Comparison of ENCODE assay signal across 36 cellular contexts in the genomic region with DNA sequence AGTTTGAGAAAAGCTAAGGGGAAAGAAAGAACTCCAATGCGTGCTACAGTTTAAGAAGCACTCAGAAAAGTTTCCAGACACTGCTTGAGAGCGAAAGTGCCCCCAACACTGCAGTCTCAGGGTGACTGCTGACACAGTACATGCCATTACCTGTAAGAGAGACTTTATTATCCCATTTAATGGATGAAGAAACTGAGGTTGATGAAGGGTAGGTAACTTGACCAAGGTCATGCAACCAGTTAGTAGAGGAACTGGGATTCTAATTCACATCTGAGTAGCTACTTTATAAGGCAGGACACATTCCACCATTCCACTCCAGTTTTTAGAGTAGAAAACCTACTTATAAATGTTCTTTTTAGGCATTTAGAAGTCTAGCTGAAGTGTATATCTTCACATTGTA. TPM values are rescaled to one million over a fixed set of nuclear protein-coding genes. Genes with fewer than 3 reads are reported as not detected.
DNase-seq lines count a peak whose midpoint lies in the region; ATAC-seq, FAIRE-seq and TF ChIP-seq lines count a peak whose summit lies in the region.
"Had no signal": no experiment of that assay in that cellular context is flagged by ENCODE, and none has a peak within 500 bp of the region (broad histone marks: within the 10 kb centered on the region; RNA-seq: fewer than 3 reads in every experiment).

No MANE protein-coding gene starts in this region.

- H3K36me3 Mint-ChIP-seq in astrocyte (ENCODE audit: low read depth, unreplicated experiment), result peaks cover 3% of the 10 kb centered on the region
- H3K36me3 Mint-ChIP-seq in activated T-helper 1 cell treated with anti-CD3 and anti-CD28 coated beads, Interleukin-12 subunit alpha, Interleukin-12 subunit beta, Interleukin-2, Interleukin-4 antibody, amounts not matched to agents 30 ng/mL and 10 ng/mL and 1 ng/mL, durations not matched to agents 14 hours and 24 hours and 36 hours (ENCODE audit: low read depth), result no peaks in the 10 kb centered on the region
- H3K36me3 Mint-ChIP-seq: CD14-positive monocyte; CD4-positive, alpha-beta memory T cell; CD4-positive, CD25-positive, alpha-beta regulatory T cell; CD8-positive, alpha-beta memory T cell; CD8-positive, alpha-beta T cell had no signal

- POLR2A ChIA-PET in HepG2 (lab: Yijun Ruan, JAX), result no interaction called here
- POLR2A ChIA-PET in A549 (lab: Yijun Ruan, JAX), result no interaction called here
- POLR2A ChIA-PET in K562 (lab: Yijun Ruan, JAX), result interaction anchor here (1.4 kb wide), 1 partner anchor 10 kb away, joined by 8 read pairs; no protein-coding TSS in a partner anchor

- H3K27ac ChIP-seq in HepG2 (ENCODE audit: extremely low read length, insufficient read depth, low read length) (no peak overlapping the region), right lobe of liver (no peak overlapping the region), A549 (no peak overlapping the region), astrocyte (ENCODE audit: low read depth, low read length) (no peak overlapping the region), K562 (ENCODE audit: extremely low read depth, low read depth, low read length) (no peak overlapping the region)
- H3K27ac ChIP-seq: 22Rv1; BLaER1; BLaER1 treated with 17β-estradiol and CSF1 and Interleukin-3, amounts not matched to agents 10 nM and 100 nM; C4-2B had no signal

- H3K36me3 ChIP-seq in HepG2 (replicated peaks in 1 of 2; ENCODE audit: control insufficient read depth in 1 of 2, insufficient read depth in 2 of 2, low read length in 2 of 2) (no peaks in the 10 kb centered on the region), right lobe of liver (no peaks in the 10 kb centered on the region), astrocyte (ENCODE audit: insufficient read depth, low read length) (no peaks in the 10 kb centered on the region), K562 (ENCODE audit: control insufficient read depth, insufficient read depth, low read length) (no peaks in the 10 kb centered on the region)
- H3K36me3 ChIP-seq: BE2C; BLaER1; BLaER1 treated with 17β-estradiol and CSF1 and Interleukin-3, amounts not matched to agents 10 nM and 100 nM had no signal

- intact Hi-C loops in HepG2 (cut with micrococcal nuclease; ENCODE audit: unreplicated experiment) (no loop called here), right lobe of liver (cut with DNase I) (no loop called here), K562 (cut with micrococcal nuclease) (no loop called here)
- intact Hi-C loops in activated T-helper 1 cell treated with anti-CD3 and anti-CD28 coated beads, Interleukin-12 subunit alpha, Interleukin-12 subunit beta, Interleukin-2, Interleukin-4 antibody, amounts not matched to agents 30 ng/mL and 10 ng/mL and 1 ng/mL, durations not matched to agents 14 hours and 24 hours and 36 hours (cut with micrococcal nuclease), result no loop called here

- H3K27me3 ChIP-seq in HepG2 (ENCODE audit: control insufficient read depth in 1 of 2, insufficient read depth in 2 of 2, low read length in 2 of 2), result no peaks in the 10 kb centered on the region; a peak in 3 of 5 replicates
- H3K27me3 ChIP-seq in right lobe of liver, result no peaks in the 10 kb centered on the region
- H3K27me3 ChIP-seq in astrocyte (ENCODE audit: insufficient read depth, low read length), result no peaks in the 10 kb centered on the region
- H3K27me3 ChIP-seq in K562 (ENCODE audit: control insufficient read depth in 2 of 2, insufficient read depth in 2 of 2, low read length in 2 of 2), result no peaks in the 10 kb centered on the region; a peak in 1 of 5 replicates
- H3K27me3 ChIP-seq: BE2C; BLaER1; BLaER1 treated with 17β-estradiol and CSF1 and Interleukin-3, amounts not matched to agents 10 nM and 100 nM had no signal

- 25% methylated on average over 2 of the region's 2 CpGs for WGBS in HepG2 (ENCODE audit: low lambda C conversion rate)
- WGBS in right lobe of liver (ENCODE audit: insufficient coverage, low coverage, low lambda C conversion rate, missing lambda C conversion rate), result 100% methylated on average over 2 of the region's 2 CpGs
- WGBS in A549 (ENCODE audit: missing lambda C conversion rate), result 64% methylated on average over 2 of the region's 2 CpGs
- WGBS in K562 (ENCODE audit: insufficient coverage, low coverage, missing lambda C conversion rate), result 13% methylated on average over 2 of the region's 2 CpGs

- H3K4me3 ChIP-seq in HepG2 (replicated peaks in 1 of 3; ENCODE audit: insufficient read depth in 1 of 3, low read depth in 2 of 3, low read length in 3 of 3) (no peak overlapping the region), right lobe of liver (no peak overlapping the region), A549 (no peak overlapping the region), astrocyte (ENCODE audit: insufficient read depth, low read depth, low read length) (no peak overlapping the region), K562 (no peak overlapping the region)
- H3K4me3 ChIP-seq: BLaER1; BLaER1 treated with 17β-estradiol and CSF1 and Interleukin-3, amounts not matched to agents 10 nM and 100 nM had no signal

- TF ChIP-seq RAD21 in HepG2 (CRISPR knock-in tag; IDR thresholded peaks at IDR 0.05) (no peak), A549 (conservative IDR thresholded peaks at IDR 0.05 in 1 of 2, IDR thresholded peaks at IDR 0.05 in 1 of 2) (no peak), K562 (CRISPR knock-in tag; conservative IDR thresholded peaks at IDR 0.05 in 1 of 2, IDR thresholded peaks at IDR 0.05 in 1 of 2) (no peak)

- TF ChIP-seq POLR2A in HepG2 (IDR thresholded peaks at IDR 0.05; ENCODE audit: insufficient read depth in 1 of 2, low read depth in 2 of 2, low read length in 2 of 2) (no peak), right lobe of liver (IDR thresholded peaks at IDR 0.05) (no peak), A549 (IDR thresholded peaks at IDR 0.05; ENCODE audit: low read length) (no peak), K562 (conservative IDR thresholded peaks at IDR 0.05) (no peak)

- H3K4me2 ChIP-seq in HepG2 (ENCODE audit: low read depth, low read length) (no peak overlapping the region), A549 (no peak overlapping the region), astrocyte (ENCODE audit: low read length) (no peak overlapping the region), K562 (ENCODE audit: insufficient read depth, low read length) (no peak overlapping the region)
- H3K4me2 ChIP-seq: BLaER1 had no signal

- H3K9me3 Mint-ChIP-seq in astrocyte (ENCODE audit: unreplicated experiment), result peaks cover 5% of the 10 kb centered on the region
- no peaks in the 10 kb centered on the region for H3K9me3 Mint-ChIP-seq in activated T-helper 1 cell treated with anti-CD3 and anti-CD28 coated beads, Interleukin-12 subunit alpha, Interleukin-12 subunit beta, Interleukin-2, Interleukin-4 antibody, amounts not matched to agents 30 ng/mL and 10 ng/mL and 1 ng/mL, durations not matched to agents 14 hours and 24 hours and 36 hours
- H3K9me3 Mint-ChIP-seq: CD4-positive, alpha-beta memory T cell; CD4-positive, alpha-beta T cell; CD4-positive, CD25-positive, alpha-beta regulatory T cell; CD8-positive, alpha-beta memory T cell; CD8-positive, alpha-beta T cell had no signal

- no peaks in the 10 kb centered on the region for H3K27me3 Mint-ChIP-seq in astrocyte (ENCODE audit: low read depth, unreplicated experiment)
- peaks cover 4% of the 10 kb centered on the region for H3K27me3 Mint-ChIP-seq in activated T-helper 1 cell treated with anti-CD3 and anti-CD28 coated beads, Interleukin-12 subunit alpha, Interleukin-12 subunit beta, Interleukin-2, Interleukin-4 antibody, amounts not matched to agents 30 ng/mL and 10 ng/mL and 1 ng/mL, durations not matched to agents 14 hours and 24 hours and 36 hours (ENCODE audit: insufficient read depth)
- H3K27me3 Mint-ChIP-seq: CD4-positive, alpha-beta memory T cell; CD4-positive, alpha-beta T cell had no signal

- H3K9me1 ChIP-seq in K562 (ENCODE audit: control insufficient read depth, insufficient read depth, low read length), result no peaks in the 10 kb centered on the region

- no peak overlapping the region for H3K4me3 Mint-ChIP-seq in astrocyte (ENCODE audit: unreplicated experiment)
- no peak overlapping the region for H3K4me3 Mint-ChIP-seq in activated T-helper 1 cell treated with anti-CD3 and anti-CD28 coated beads, Interleukin-12 subunit alpha, Interleukin-12 subunit beta, Interleukin-2, Interleukin-4 antibody, amounts not matched to agents 30 ng/mL and 10 ng/mL and 1 ng/mL, durations not matched to agents 14 hours and 24 hours and 36 hours
- H3K4me3 Mint-ChIP-seq: B cell; CD14-positive monocyte; CD4-positive, alpha-beta memory T cell; CD4-positive, alpha-beta T cell; CD4-positive, CD25-positive, alpha-beta regulatory T cell; CD8-positive, alpha-beta memory T cell; CD8-positive, alpha-beta T cell had no signal

- H3K27ac Mint-ChIP-seq in astrocyte (ENCODE audit: unreplicated experiment), result no peak overlapping the region
- no peak overlapping the region for H3K27ac Mint-ChIP-seq in activated T-helper 1 cell treated with anti-CD3 and anti-CD28 coated beads, Interleukin-12 subunit alpha, Interleukin-12 subunit beta, Interleukin-2, Interleukin-4 antibody, amounts not matched to agents 30 ng/mL and 10 ng/mL and 1 ng/mL, durations not matched to agents 14 hours and 24 hours and 36 hours
- H3K27ac Mint-ChIP-seq: B cell; CD4-positive, alpha-beta memory T cell; CD4-positive, alpha-beta T cell; CD4-positive, CD25-positive, alpha-beta regulatory T cell; CD8-positive, alpha-beta T cell had no signal

- in situ Hi-C loops in HepG2 (cut with HindIII; ENCODE audit: extremely low pct_ligation_motif_present, low pct_unique_long_range_greater_than_20kb), result no loop called here
- in situ Hi-C loops in K562 (cut with MboI), result loop anchor here (25.0 kb wide), 1 partner anchor 607 kb away; no protein-coding TSS in a partner anchor

- H3K79me2 ChIP-seq in HepG2 (ENCODE audit: insufficient read depth, low read length) (no peaks in the 10 kb centered on the region), astrocyte (ENCODE audit: insufficient read depth, low read length) (no peaks in the 10 kb centered on the region), K562 (ENCODE audit: control insufficient read depth, insufficient read depth, low read length) (no peaks in the 10 kb centered on the region)

- H3K9me3 ChIP-seq in HepG2 (ENCODE audit: low read length), result no peaks in the 10 kb centered on the region
- H3K9me3 ChIP-seq in right lobe of liver, result no peaks in the 10 kb centered on the region
- H3K9me3 ChIP-seq in A549, result 0 out of 3 replicates have a peak, but pooled peaks cover 4% of the 10 kb centered on the region
- peaks cover 5% of the 10 kb centered on the region for H3K9me3 ChIP-seq in astrocyte (ENCODE audit: insufficient read depth, low read depth, low read length)
- no peaks in the 10 kb centered on the region for H3K9me3 ChIP-seq in K562 (replicated peaks; ENCODE audit: control insufficient read depth, insufficient read depth, low read depth, low read length)

- CTCF ChIA-PET in HepG2 (lab: Yijun Ruan, JAX; ENCODE audit: low intra/inter-chr PET ratio, low total read pairs), result no interaction called here
- CTCF ChIA-PET in A549 (lab: Yijun Ruan, JAX), result interaction anchor here (0.8 to 1.6 kb wide), 6 partner anchors 9 to 263 kb away, joined by 3 to 7 read pairs (median 4); no protein-coding TSS in a partner anchor
- CTCF ChIA-PET in K562 (lab: Yijun Ruan, JAX; ENCODE audit: low intra/inter-chr PET ratio), result no interaction called here

- DNase-seq in HepG2 (ENCODE audit: low spot score), result no peak
- no peak for DNase-seq in right lobe of liver
- DNase-seq in A549 (ENCODE audit: low read depth in 1 of 2, low spot score in 1 of 2), result no peak
- no peak for DNase-seq in astrocyte (ENCODE audit: low read depth)
- DNase-seq in K562 (ENCODE audit: extremely low read depth in 1 of 4, low spot score in 3 of 4), result no peak
- no peak for DNase-seq in NCI-H1436 treated with DMSO at 0.1 percent for 48 hours (lab: John Stamatoyannopoulos, UW)
- no peak for DNase-seq in activated T-helper 1 cell treated with anti-CD3 and anti-CD28 coated beads, Interleukin-12 subunit alpha, Interleukin-12 subunit beta, Interleukin-2, Interleukin-4 antibody, amounts not matched to agents 30 ng/mL and 10 ng/mL and 1 ng/mL, durations not matched to agents 14 hours and 24 hours and 36 hours (ENCODE audit: low spot score)
- no peak for DNase-seq in Kasumi-1 (lab: John Stamatoyannopoulos, UW)
- DNase-seq: 8988T; ACHN; AML-193; BE2C; C1 segment of cervical spinal cord; Caco-2; Calu3; CD4-positive, alpha-beta memory T cell; CD4-positive, alpha-beta T cell; CD4-positive, CD25-positive, alpha-beta regulatory T cell; CD8-positive, alpha-beta memory T cell; CD8-positive, alpha-beta T cell; COR-L47; DMS 273 treated with DMSO at 0.1 percent for 48 hours; DMS153; DMS53; DMS79; DMS79 treated with DMSO at 0.1 percent for 48 hours; DND-41; EL had no signal

- H2AFZ ChIP-seq in HepG2 (ENCODE audit: low read length) (no peak overlapping the region), astrocyte (ENCODE audit: low read depth, low read length) (no peak overlapping the region), K562 (ENCODE audit: low read depth, low read length) (no peak overlapping the region)

- H3K9ac ChIP-seq in HepG2 (ENCODE audit: insufficient read depth, low read depth, low read length) (no peak overlapping the region), astrocyte (ENCODE audit: low read length) (no peak overlapping the region), K562 (ENCODE audit: insufficient read depth in 1 of 2, low read depth in 2 of 2, low read length in 2 of 2) (no peak overlapping the region)
- H3K9ac ChIP-seq: BLaER1; BLaER1 treated with 17β-estradiol and CSF1 and Interleukin-3, amounts not matched to agents 10 nM and 100 nM had no signal

- TF ChIP-seq EP300 in HepG2 (IDR thresholded peaks at IDR 0.05; ENCODE audit: low read depth in 2 of 2, low read length in 2 of 2), result no peak
- TF ChIP-seq EP300 in HepG2 (CRISPR knock-in tag; IDR thresholded peaks at IDR 0.05; ENCODE audit: borderline replicate concordance), result no peak
- no peak for TF ChIP-seq EP300 in A549 (IDR thresholded peaks at IDR 0.05)
- TF ChIP-seq EP300 in K562 (IDR thresholded peaks at IDR 0.05; ENCODE audit: low read length), result no peak

- BruUV-seq in HepG2 (replicated peaks; lab: Mats Ljungman, UMichigan) (no TSS peak), K562 (replicated peaks; lab: Mats Ljungman, UMichigan) (no TSS peak)

- H3K4me1 ChIP-seq in HepG2 (ENCODE audit: insufficient read depth, low read length) (peaks cover 13% of the 10 kb centered on the region), right lobe of liver (peaks cover 0 to 4% (median 0%) of the 10 kb centered on the region in 4 donors), A549 (peaks cover 13% of the 10 kb centered on the region), astrocyte (ENCODE audit: insufficient read depth, low read length) (no peaks in the 10 kb centered on the region), K562 (replicated peaks in 1 of 2; ENCODE audit: control insufficient read depth in 2 of 2, insufficient read depth in 2 of 2, low read length in 2 of 2) (no peaks in the 10 kb centered on the region)
- H3K4me1 ChIP-seq: BLaER1 had no signal

- H4K20me1 ChIP-seq in HepG2 (ENCODE audit: insufficient read depth, low read length) (no peaks in the 10 kb centered on the region), astrocyte (ENCODE audit: insufficient read depth, low read length) (no peaks in the 10 kb centered on the region), K562 (replicated peaks; ENCODE audit: control insufficient read depth, insufficient read depth, low read length) (no peaks in the 10 kb centered on the region)
- H4K20me1 ChIP-seq: BLaER1; BLaER1 treated with 17β-estradiol and CSF1 and Interleukin-3, amounts not matched to agents 10 nM and 100 nM had no signal

- TF ChIP-seq CTCF in HepG2 (CRISPR knock-in tag; IDR thresholded peaks at IDR 0.05), result no peak
- no peak for TF ChIP-seq CTCF in right lobe of liver (IDR thresholded peaks at IDR 0.05)
- no peak for TF ChIP-seq CTCF in A549 (IDR thresholded peaks at IDR 0.05)
- TF ChIP-seq CTCF in astrocyte (IDR thresholded peaks at IDR 0.05; ENCODE audit: insufficient read depth, low read depth, low read length), result no peak
- TF ChIP-seq CTCF in K562 (IDR thresholded peaks at IDR 0.05 in 2 of 3, conservative IDR thresholded peaks at IDR 0.05 in 1 of 3; ENCODE audit: insufficient read depth in 2 of 3, low read depth in 1 of 3, low read length in 3 of 3), result no peak

- H3K4me1 Mint-ChIP-seq in astrocyte (ENCODE audit: low read depth, unreplicated experiment), result peaks cover 4% of the 10 kb centered on the region
- H3K4me1 Mint-ChIP-seq in activated T-helper 1 cell treated with anti-CD3 and anti-CD28 coated beads, Interleukin-12 subunit alpha, Interleukin-12 subunit beta, Interleukin-2, Interleukin-4 antibody, amounts not matched to agents 30 ng/mL and 10 ng/mL and 1 ng/mL, durations not matched to agents 14 hours and 24 hours and 36 hours (ENCODE audit: low read depth), result peaks cover 13% of the 10 kb centered on the region
- H3K4me1 Mint-ChIP-seq: CD4-positive, CD25-positive, alpha-beta regulatory T cell; CD8-positive, alpha-beta memory T cell had no signal

- ATAC-seq in HepG2, result no peak
- no peak for ATAC-seq in right lobe of liver
- no peak for ATAC-seq in A549
- ATAC-seq in K562, result no peak
- ATAC-seq: CD8-positive, alpha-beta T cell had no signal

- FAIRE-seq in HepG2 (lab: Jason Lieb, UNC) (no peak), A549 (lab: Jason Lieb, UNC) (peak; percentile 67), astrocyte (lab: Jason Lieb, UNC) (peak; percentile 56), K562 (lab: Jason Lieb, UNC) (no peak)
- FAIRE-seq: A204.1, D721Med had no signal

RNA-seq across cellular contexts. Expression of a gene that starts 49.6 kb away (rescaled TPM):
- total RNA-seq in HepG2 (2016; rRNA removed; fragmentation: Illumina TruSeq; extraction: Trizol) (55.9 and 61.2 TPM in 2 replicates), right lobe of liver (10 to 100 TPM; 21.9 to 33.8 (median 24.8) TPM), astrocyte (38.1 and 40.1 TPM in 2 replicates), K562 (2014; rRNA removed) (21.7 and 31.2 TPM in 2 replicates), K562 (2014; rRNA removed; fragmentation: Illumina TruSeq; extraction: Trizol) (49.7 and 50.3 TPM in 2 replicates), K562 (2015; rRNA removed; fragmentation: Illumina TruSeq; extraction: Trizol) (44.6 and 46.1 TPM in 2 replicates), K562 (2021) (48.8 and 54.3 TPM in 2 replicates)
- 201 and 217 TPM in 2 replicates for total RNA-seq in HepG2 (2016; cell fraction: cytosol; rRNA removed; fragmentation: Illumina TruSeq; extraction: Trizol; ENCODE audit: low read depth)
- total RNA-seq in HepG2 (2016; cell fraction: insoluble cytoplasmic fraction; rRNA removed; fragmentation: Illumina TruSeq; extraction: Trizol), result 52.9 and 64.6 TPM in 2 replicates
- 111 and 117 TPM in 2 replicates for total RNA-seq in HepG2 (2016; cell fraction: membrane; rRNA removed; fragmentation: Illumina TruSeq; extraction: Trizol)
- total RNA-seq in HepG2 (2016; cell fraction: nucleus; rRNA removed; fragmentation: Illumina TruSeq; extraction: Trizol), result 87.7 and 94.7 TPM in 2 replicates
- polyA plus RNA-seq in HepG2 (2011; rRNA removed) (14.3 and 16.0 TPM in 2 replicates), A549 (2011; rRNA removed) (97.4 and 99.1 TPM in 2 replicates), A549 (2017; fragmentation: RNase III; extraction: RNeasy Plus Mini Kit Qiagen cat#74134 plus additional on column Dnase treatment) (41.8 to 43.2 TPM (median 42.8 TPM) in 3 replicates), K562 (2011; rRNA removed) (17.3 and 23.1 TPM in 2 replicates), K562 (2014; fragmentation: Illumina TruSeq; extraction: Trizol) (38.7 and 42.8 TPM in 2 replicates), K562 (2014; fragmentation: Nextera tagmentation; extraction: Ambion mirVana) (10 to 100 TPM; 24.3 to 34.8 TPM), K562 (2014; rRNA removed) (19.5 and 21.2 TPM in 2 replicates)
- polyA plus RNA-seq in HepG2 (2011; cell fraction: cytosol; rRNA removed), result 10.3 and 13.3 TPM in 2 replicates
- 39.8 and 44.5 TPM in 2 replicates for polyA plus RNA-seq in HepG2 (2011; cell fraction: nucleus; rRNA removed)
- polyA plus RNA-seq in HepG2 (2012), result 36.2 and 40.8 TPM in 2 replicates
- 10.3 and 13.7 TPM in 2 replicates for polyA plus RNA-seq in HepG2 (2016; cell fraction: cytosol; fragmentation: Illumina TruSeq; extraction: Trizol; ENCODE audit: low read depth)
- polyA plus RNA-seq in HepG2 (2016; cell fraction: insoluble cytoplasmic fraction; fragmentation: Illumina TruSeq; extraction: Trizol; ENCODE audit: low read depth), result 42.1 and 42.7 TPM in 2 replicates
- polyA plus RNA-seq in HepG2 (2016; cell fraction: membrane; fragmentation: Illumina TruSeq; extraction: Trizol; ENCODE audit: low read depth), result 25.5 and 25.9 TPM in 2 replicates
- 86.8 and 90.5 TPM in 2 replicates for polyA plus RNA-seq in HepG2 (2016; cell fraction: nucleus; fragmentation: Illumina TruSeq; extraction: Trizol; ENCODE audit: insufficient read depth, low read depth)
- polyA minus RNA-seq in HepG2 (2011; rRNA and poly(A)+ RNA removed; ENCODE audit: low replicate concordance), result 30.9 and 34.8 TPM in 2 replicates
- 30.4 and 30.9 TPM in 2 replicates for polyA minus RNA-seq in HepG2 (2011; cell fraction: cytosol; rRNA and poly(A)+ RNA removed)
- polyA minus RNA-seq in HepG2 (2011; cell fraction: nucleus; rRNA and poly(A)+ RNA removed), result 88.7 and 110 TPM in 2 replicates
- 32.8 and 35.7 TPM in 2 replicates for polyA plus RNA-seq in A549 (2012; cell fraction: cytosol; rRNA removed)
- 68.6 and 111 TPM in 2 replicates for polyA plus RNA-seq in A549 (2012; cell fraction: nucleus; rRNA removed)
- polyA minus RNA-seq in A549 (2011; rRNA and poly(A)+ RNA removed), result 98.4 and 139 TPM in 2 replicates
- total RNA-seq in K562 (2011; cell fraction: chromatin; rRNA removed; ENCODE audit: low replicate concordance), result 55.7 and 143 TPM in 2 replicates
- 31.0 and 37.8 TPM in 2 replicates for total RNA-seq in K562 (2011; cell fraction: nucleolus; rRNA removed)
- total RNA-seq in K562 (2011; cell fraction: nucleoplasm; rRNA removed), result 72.7 and 100 TPM in 2 replicates
- 12.0 and 15.1 TPM in 2 replicates for polyA plus RNA-seq in K562 (2011; cell fraction: cytosol; rRNA removed)
- polyA plus RNA-seq in K562 (2011; cell fraction: nucleus; rRNA removed), result 47.4 and 78.4 TPM in 2 replicates
- polyA plus RNA-seq in K562 (2012), result 29.3 and 55.6 TPM in 2 replicates
- polyA minus RNA-seq in K562 (2011; rRNA and poly(A)+ RNA removed), result 35.6 and 53.7 TPM in 2 replicates
- polyA minus RNA-seq in K562 (2011; cell fraction: cytosol; rRNA and poly(A)+ RNA removed), result 23.0 and 36.5 TPM in 2 replicates
- 50.5 and 79.3 TPM in 2 replicates for polyA minus RNA-seq in K562 (2011; cell fraction: nucleus; rRNA and poly(A)+ RNA removed)
- 46.9 and 58.9 TPM in 2 replicates for total RNA-seq in activated T-helper 1 cell treated with anti-CD3 and anti-CD28 coated beads, Interleukin-12 subunit alpha, Interleukin-12 subunit beta, Interleukin-2, Interleukin-4 antibody, amounts not matched to agents 30 ng/mL and 10 ng/mL and 1 ng/mL, durations not matched to agents 14 hours and 24 hours and 36 hours
